In the genomic region with DNA sequence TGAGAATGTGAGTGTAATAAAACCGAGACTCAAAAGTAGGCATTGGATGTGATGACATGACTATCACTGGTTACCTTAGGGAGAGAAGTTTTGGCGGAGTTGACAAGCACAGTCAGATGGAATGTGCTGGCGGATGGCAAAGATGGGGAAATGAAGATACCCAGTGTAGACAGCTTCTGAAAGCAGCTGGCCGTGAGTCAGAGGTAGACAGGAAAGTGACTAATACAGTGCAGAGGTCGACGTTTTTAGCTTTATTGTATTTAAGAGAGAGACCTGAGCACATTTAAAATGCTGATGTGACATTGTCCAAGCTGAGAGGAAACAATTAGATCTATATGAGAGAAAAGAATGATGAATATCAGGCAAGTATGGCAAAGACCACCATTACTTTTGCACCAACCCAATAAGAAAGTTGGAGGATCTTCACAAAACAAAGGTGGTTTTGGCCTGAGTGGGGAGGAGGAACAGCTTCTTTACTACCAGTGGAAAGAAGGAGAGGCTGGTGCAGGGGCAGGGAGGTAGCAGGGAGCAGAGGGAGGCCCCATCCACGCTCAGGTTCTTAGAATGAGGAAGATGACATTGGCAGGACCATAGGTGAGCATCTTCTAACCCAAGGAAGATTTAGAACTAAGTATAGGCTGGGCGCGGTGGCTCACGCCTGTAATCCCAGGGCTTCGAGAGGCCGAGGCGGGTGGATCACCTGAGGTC, we compare ENCODE assay signal across 10 cellular contexts. TPM values are rescaled to one million over a fixed set of nuclear protein-coding genes. Genes with fewer than 3 reads are reported as not detected.
DNase-seq lines count a peak whose midpoint lies in the region; ATAC-seq and TF ChIP-seq lines count a peak whose summit lies in the region.
"Had no signal": no experiment of that assay in that cellular context is flagged by ENCODE, and none has a peak within 500 bp of the region (broad histone marks: within the 10 kb centered on the region; RNA-seq: fewer than 3 reads in every experiment).

No MANE protein-coding gene starts in this region.

- no peaks in the 10 kb centered on the region for H3K27me3 ChIP-seq in PC-9 (ENCODE audit: insufficient read depth, low read depth)

- peaks cover 8% of the 10 kb centered on the region for H3F3A ChIP-seq in PC-9 (ENCODE audit: insufficient read depth, low read depth)

- intact Hi-C loops in PC-9 (cut with micrococcal nuclease; ENCODE audit: unreplicated experiment), result no loop called here

- H3K4me2 ChIP-seq in PC-9, result peak overlapping the region; percentile 30

- no peaks in the 10 kb centered on the region for H3K4me1 Mint-ChIP-seq in stimulated activated naive B cell treated with anti-CD40 and anti-IgM and Interleukin-4, amounts not matched to agents 10 μg/mL and 1 μg/mL and 100 μg/mL, for 72 hours

- H3K4me1 ChIP-seq in PC-9 (replicated peaks; ENCODE audit: insufficient read depth), result peaks cover 14% of the 10 kb centered on the region

- no TSS peak for BruUV-seq in PC-9 (replicated peaks; lab: Mats Ljungman, UMichigan)

- POLR2A ChIA-PET in PC-9 (lab: Charles Lee; ENCODE audit: unreplicated experiment), result no interaction called here

- H3K27ac Mint-ChIP-seq in stimulated activated naive B cell treated with anti-CD40 and anti-IgM and Interleukin-4, amounts not matched to agents 10 μg/mL and 1 μg/mL and 100 μg/mL, for 72 hours, result no peak overlapping the region
- H3K27ac Mint-ChIP-seq: dendritic cell treated with granulocyte-macrophage colony-stimulating factor and Interleukin-4, amounts not matched to agents 40 ng/mL and 50 ng/mL, for 4 days had no signal

- peak overlapping the region; percentile 47 for H3K27ac ChIP-seq in PC-9

- ATAC-seq in stimulated activated naive B cell treated with anti-CD40 and anti-IgM and Interleukin-4, amounts not matched to agents 10 μg/mL and 1 μg/mL and 100 μg/mL, for 72 hours (replicated peaks), result peak; percentile 62 to 88
- no peak for ATAC-seq in HG03571 (IDR thresholded peaks at IDR 0.05; ENCODE audit: unreplicated experiment)

- H3K36me3 Mint-ChIP-seq in stimulated activated naive B cell treated with anti-CD40 and anti-IgM and Interleukin-4, amounts not matched to agents 10 μg/mL and 1 μg/mL and 100 μg/mL, for 72 hours, result no peaks in the 10 kb centered on the region

- no peak overlapping the region for H3K4me3 ChIP-seq in PC-9

- no peak overlapping the region; the same call in 1 of the 2 replicates for H2AFZ ChIP-seq in PC-9

- H3K79me2 ChIP-seq in PC-9 (ENCODE audit: low read depth), result no peaks in the 10 kb centered on the region

- no peaks in the 10 kb centered on the region for H3K9me3 ChIP-seq in PC-9 (ENCODE audit: insufficient read depth, low read depth)

- CTCF ChIA-PET in PC-9 (lab: Charles Lee), result no interaction called here

- no peak overlapping the region for H3K4me3 Mint-ChIP-seq in stimulated activated naive B cell treated with anti-CD40 and anti-IgM and Interleukin-4, amounts not matched to agents 10 μg/mL and 1 μg/mL and 100 μg/mL, for 72 hours
- H3K4me3 Mint-ChIP-seq: dendritic cell treated with granulocyte-macrophage colony-stimulating factor and Interleukin-4, amounts not matched to agents 40 ng/mL and 50 ng/mL, for 4 days had no signal

- no peak for TF ChIP-seq CTCF in PC-9 (conservative IDR thresholded peaks at IDR 0.05)

- H3K9me2 ChIP-seq in PC-9 (ENCODE audit: insufficient read depth), result no peaks in the 10 kb centered on the region

- H3K9me3 Mint-ChIP-seq in stimulated activated naive B cell treated with anti-CD40 and anti-IgM and Interleukin-4, amounts not matched to agents 10 μg/mL and 1 μg/mL and 100 μg/mL, for 72 hours, result no peaks in the 10 kb centered on the region
- H3K9me3 Mint-ChIP-seq: dendritic cell treated with granulocyte-macrophage colony-stimulating factor and Interleukin-4, amounts not matched to agents 40 ng/mL and 50 ng/mL, for 4 days had no signal

- H3K36me3 ChIP-seq in PC-9 (ENCODE audit: low read depth), result no peaks in the 10 kb centered on the region

- H4K20me1 ChIP-seq in PC-9 (ENCODE audit: insufficient read depth), result no peaks in the 10 kb centered on the region

- peak; percentile 70 for DNase-seq in activated effector memory CD4-positive, alpha-beta T cell treated with anti-CD3 and anti-CD28 coated beads, Interleukin-2, amount 50 U/mL, for 16 hours
- DNase-seq in activated effector memory CD4-positive, alpha-beta T cell treated with Interleukin-2 at 50 U/mL for 16 hours, result no peak
- peak in 1 of 2 experiments; percentile 87 for DNase-seq in PC-9
- DNase-seq in fibroblast of the conjunctiva (ENCODE audit: low read depth), result peak; percentile 68
- no peak for DNase-seq in stimulated activated naive B cell treated with anti-CD40 and anti-IgM and Interleukin-4, amounts not matched to agents 10 μg/mL and 1 μg/mL and 100 μg/mL, for 72 hours
- no peak for DNase-seq in DMS153 treated with DMSO at 0.1 percent for 48 hours (lab: John Stamatoyannopoulos, UW; ENCODE audit: unreplicated experiment)
- DNase-seq in NCI-H69 (lab: John Stamatoyannopoulos, UW), result no peak
- DNase-seq: DND-41 had no signal

- peaks cover 4 to 5% of the 10 kb centered on the region in 2 donors for H3K27me3 Mint-ChIP-seq in stimulated activated naive B cell treated with anti-CD40 and anti-IgM and Interleukin-4, amounts not matched to agents 10 μg/mL and 1 μg/mL and 100 μg/mL, for 72 hours
- H3K27me3 Mint-ChIP-seq: dendritic cell treated with granulocyte-macrophage colony-stimulating factor and Interleukin-4, amounts not matched to agents 40 ng/mL and 50 ng/mL, for 4 days had no signal

RNA-seq across cellular contexts. Expression of gene KCNIP1, which starts 36.7 kb away (rescaled TPM):
- total RNA-seq in PC-9 (2021), result not detected in 2 replicates

Comparison
In these comparisons a context has a peak if more than half of its experiments do, and no peak if none do; other contexts are left out.
1. DNase-seq: peak in activated effector memory CD4-positive, alpha-beta T cell treated with anti-CD3 and anti-CD28 coated beads, Interleukin-2, amount 50 U/mL, for 16 hours (single experiment) and fibroblast of the conjunctiva (single experiment); none in activated effector memory CD4-positive, alpha-beta T cell treated with Interleukin-2 at 50 U/mL for 16 hours (single experiment), stimulated activated naive B cell treated with anti-CD40 and anti-IgM and Interleukin-4, amounts not matched to agents 10 μg/mL and 1 μg/mL and 100 μg/mL, for 72 hours (single experiment), DMS153 treated with DMSO at 0.1 percent for 48 hours (single experiment) and NCI-H69 (single experiment).